8 cellular contexts compared by ENCODE assay signal in the genomic region with DNA sequence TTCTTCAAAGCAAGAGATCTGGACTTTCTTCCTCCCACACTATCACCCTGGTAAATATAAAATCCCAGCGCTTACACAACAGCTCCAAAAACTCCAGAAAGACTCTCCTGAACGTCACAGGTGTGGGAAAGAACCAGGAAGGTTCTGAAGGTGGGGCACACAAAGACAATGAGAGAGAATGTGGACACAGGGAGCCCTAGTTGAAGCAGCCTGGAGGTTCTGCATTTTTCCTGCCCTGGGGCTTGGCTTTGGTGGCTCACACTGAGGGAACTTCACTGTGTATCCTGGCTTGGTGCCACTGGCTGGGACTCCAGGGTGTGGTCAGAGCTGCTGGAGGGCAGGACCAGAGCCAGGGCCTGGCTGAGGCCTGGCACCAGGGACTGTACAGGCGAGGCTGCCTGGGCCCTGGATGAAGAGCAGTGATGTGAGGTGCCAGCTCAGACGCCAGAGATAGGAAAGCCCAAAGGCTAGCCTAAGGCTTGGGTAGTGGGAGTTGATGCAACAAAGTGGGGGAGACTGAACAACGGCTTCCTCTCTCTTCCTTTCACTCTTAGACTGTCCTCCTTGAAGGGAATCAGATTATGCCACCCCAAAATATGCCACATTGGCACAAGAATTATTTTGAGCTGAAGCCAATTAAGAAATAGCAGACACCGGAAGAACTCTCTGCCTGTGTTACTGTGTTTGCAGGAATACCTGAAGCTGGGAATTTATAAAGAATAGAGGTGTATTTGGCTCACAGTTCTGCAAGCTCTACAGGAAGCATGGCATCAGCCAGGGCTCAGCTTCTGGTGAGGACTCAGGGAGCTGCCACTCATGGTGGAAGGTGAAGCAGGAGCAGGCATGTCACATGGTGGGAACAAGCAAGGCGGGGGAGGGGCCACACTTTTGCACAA. TPM values are rescaled to one million over a fixed set of nuclear protein-coding genes. Genes with fewer than 3 reads are reported as not detected.
DNase-seq lines count a peak whose midpoint lies in the region; ATAC-seq and TF ChIP-seq lines count a peak whose summit lies in the region.

No MANE protein-coding gene starts in this region.

- H3K4me1 ChIP-seq in H9 (ENCODE audit: insufficient read depth, low read length) = no peaks in the 10 kb centered on the region
- peaks cover 11% of the 10 kb centered on the region for H3K4me1 ChIP-seq in osteoblast (ENCODE audit: insufficient read depth, low read length)
- H3K4me1 ChIP-seq in MM.1S (ENCODE audit: low read length) = peaks cover 37% of the 10 kb centered on the region

- H2BK12ac ChIP-seq in H9 (ENCODE audit: insufficient read length, low read depth, low read length) = no peak overlapping the region

- H3K79me1 ChIP-seq in H9 (ENCODE audit: insufficient read depth, low read depth, low read length, poor library complexity, severe bottlenecking) = no peaks in the 10 kb centered on the region

- H2AK5ac ChIP-seq in H9 (ENCODE audit: insufficient read length, low read length) = no peak overlapping the region

- H4K5ac ChIP-seq in H9 (ENCODE audit: insufficient read length, low read depth, low read length) = no peak overlapping the region

- no peak overlapping the region for H2BK20ac ChIP-seq in H9 (ENCODE audit: low read depth, low read length, poor library complexity, severe bottlenecking)

- H3K23ac ChIP-seq in H9 (ENCODE audit: insufficient read length, low read depth, low read length) = no peak overlapping the region

- peaks cover 2% of the 10 kb centered on the region; the same call in 1 of the 2 replicates for H3K27me3 Mint-ChIP-seq in H9 (ENCODE audit: low read depth)
- no peaks in the 10 kb centered on the region for H3K27me3 Mint-ChIP-seq in T-helper 17 cell

- H4K20me1 ChIP-seq in H9 (ENCODE audit: control insufficient read depth, insufficient read depth, insufficient read length) (no peaks in the 10 kb centered on the region), osteoblast (ENCODE audit: insufficient read depth, low read length) (no peaks in the 10 kb centered on the region), MM.1S (ENCODE audit: insufficient read depth, low read length) (no peaks in the 10 kb centered on the region)

- H3K4me2 ChIP-seq in H9 (ENCODE audit: insufficient read depth, insufficient read length, low read length) (no peak overlapping the region), osteoblast (ENCODE audit: insufficient read depth, low read length) (peak overlapping the region; percentile 27), MM.1S (ENCODE audit: low read depth, low read length) (no peak overlapping the region)

- no peak overlapping the region for H3K9ac ChIP-seq in H9 (ENCODE audit: extremely low read depth, insufficient read length, low read length)
- no peak overlapping the region for H3K9ac ChIP-seq in MM.1S (ENCODE audit: low read length)

- no peak overlapping the region for H3K14ac ChIP-seq in H9 (ENCODE audit: insufficient read depth, low read length)

- H3K4me3 Mint-ChIP-seq in H9 (no peak overlapping the region), T-helper 17 cell (no peak overlapping the region)

- no peaks in the 10 kb centered on the region for H3K36me3 ChIP-seq in osteoblast (ENCODE audit: insufficient read depth, low read length)
- H3K36me3 ChIP-seq in MM.1S (replicated peaks; ENCODE audit: insufficient read depth, low read length) = no peaks in the 10 kb centered on the region

- no peaks in the 10 kb centered on the region for H3K23me2 ChIP-seq in H9 (ENCODE audit: insufficient read length, low read depth, low read length, poor library complexity, severe bottlenecking)

- TF ChIP-seq CTCF in H9 (conservative IDR thresholded peaks at IDR 0.05) (no peak), osteoblast (IDR thresholded peaks at IDR 0.05; ENCODE audit: extremely low read depth, low read depth, low read length) (no peak), MM.1S (IDR thresholded peaks at IDR 0.05; ENCODE audit: low read length) (no peak)

- H2AFZ ChIP-seq in H9 (ENCODE audit: low read length) (no peak overlapping the region), osteoblast (ENCODE audit: low read length) (peak overlapping the region; percentile 61), MM.1S (ENCODE audit: low read length) (no peak overlapping the region)

- H2BK120ac ChIP-seq in H9 (ENCODE audit: low read depth, low read length, poor library complexity, severe bottlenecking) = no peak overlapping the region

- WGBS in H9 (ENCODE audit: extremely low coverage, insufficient read length, low lambda C conversion rate) = no CpG with 5 or more reads among the region's 7 CpGs

- H3K27me3 ChIP-seq in H9 (ENCODE audit: insufficient read depth, low read length) (no peaks in the 10 kb centered on the region), osteoblast (ENCODE audit: insufficient read depth, low read length) (no peaks in the 10 kb centered on the region), MM.1S (replicated peaks; ENCODE audit: insufficient read depth, low read length) (no peaks in the 10 kb centered on the region)

- H2BK15ac ChIP-seq in H9 (ENCODE audit: low read depth, low read length) = no peak overlapping the region

- H3K56ac ChIP-seq in H9 (ENCODE audit: insufficient read length, low read depth, low read length) = no peak overlapping the region

- H3K9me3 ChIP-seq in H9 (ENCODE audit: control insufficient read depth, low read depth, low read length) (no peaks in the 10 kb centered on the region), T-helper 17 cell (ENCODE audit: control insufficient read depth, low read length, poor library complexity, severe bottlenecking) (no peaks in the 10 kb centered on the region), osteoblast (ENCODE audit: low read depth, low read length) (no peaks in the 10 kb centered on the region), MM.1S (replicated peaks; ENCODE audit: insufficient read depth, low read length) (no peaks in the 10 kb centered on the region)

- H3K79me2 ChIP-seq in H9 (ENCODE audit: insufficient read depth, low read length) (no peaks in the 10 kb centered on the region), osteoblast (ENCODE audit: insufficient read depth, low read length) (no peaks in the 10 kb centered on the region), MM.1S (ENCODE audit: low read length) (no peaks in the 10 kb centered on the region)

- H4K91ac ChIP-seq in H9 (ENCODE audit: insufficient read length, low read depth, low read length) = no peak overlapping the region

- H3K27ac ChIP-seq in H9 (ENCODE audit: insufficient read length, low read depth, low read length) (no peak overlapping the region), osteoblast (ENCODE audit: low read depth, low read length) (peak overlapping the region; percentile 21), MM.1S (ENCODE audit: low read length) (no peak overlapping the region)

- peaks cover 11 to 12% of the 10 kb centered on the region in 2 experiments for H3K4me1 Mint-ChIP-seq in H9
- peaks cover 19% of the 10 kb centered on the region for H3K4me1 Mint-ChIP-seq in T-helper 17 cell

- H2BK5ac ChIP-seq in H9 (ENCODE audit: insufficient read length, low read length) = no peak overlapping the region

- no peaks in the 10 kb centered on the region for H3K9me3 Mint-ChIP-seq in H9

- peak; percentile 37 for DNase-seq in 8988T
- DNase-seq in H9 = peak; percentile 40
- no peak for DNase-seq in T-helper 17 cell
- peak; percentile 65 for DNase-seq in fibroblast of the conjunctiva (ENCODE audit: low read depth)
- peak; percentile 89 for DNase-seq in osteoblast (ENCODE audit: insufficient read length, low spot score, missing footprints)
- DNase-seq in MM.1S = no peak

- H4K8ac ChIP-seq in H9 (replicated peaks; ENCODE audit: insufficient read length, low read depth, low read length) = no peak overlapping the region

- H3K36me3 Mint-ChIP-seq in H9 (ENCODE audit: insufficient read depth in 1 of 3, low read depth in 3 of 3) (no peaks in the 10 kb centered on the region), T-helper 17 cell (ENCODE audit: low read depth) (no peaks in the 10 kb centered on the region)

- H3K4me3 ChIP-seq in osteoblast (ENCODE audit: insufficient read depth, low read length) = no peak overlapping the region
- no peak overlapping the region for H3K4me3 ChIP-seq in MM.1S (ENCODE audit: low read length)

- no peak overlapping the region for H3K4ac ChIP-seq in H9 (ENCODE audit: low read depth, low read length)

- ATAC-seq in T-helper 17 cell (no peak), HG03045 (IDR thresholded peaks at IDR 0.05; ENCODE audit: unreplicated experiment) (no peak), GM18907 (IDR thresholded peaks at IDR 0.05; ENCODE audit: unreplicated experiment) (no peak)

- peaks cover 19% of the 10 kb centered on the region for H3F3A ChIP-seq in MM.1S (ENCODE audit: insufficient read depth, low read length)

- H3K9me2 ChIP-seq in MM.1S (replicated peaks; ENCODE audit: insufficient read depth, low read length) = no peaks in the 10 kb centered on the region

- H3K18ac ChIP-seq in H9 (ENCODE audit: insufficient read length, low read depth, low read length) = no peak overlapping the region

- no peak overlapping the region for H3T11ph ChIP-seq in H9 (ENCODE audit: low read length)

- H3K27ac Mint-ChIP-seq in H9 (peak overlapping the region in 1 of 3 experiments; percentile 88; a peak in 1 of 7 replicates), T-helper 17 cell (peak overlapping the region; percentile 34)

RNA-seq across cellular contexts. Expression of a gene that starts 39.5 kb away (rescaled TPM):
- total RNA-seq in H9 (2021) = 62.3 and 64.3 TPM in 2 replicates
- total RNA-seq in T-helper 17 cell = 10 to 100 TPM; 49.9 to 50.5 TPM
- total RNA-seq in osteoblast = 108 and 141 TPM in 2 replicates

RNA-seq across cellular contexts. Expression of a gene that starts 46.4 kb away (rescaled TPM):
- total RNA-seq in H9 (2021) = 274 and 284 TPM in 2 replicates
- total RNA-seq in T-helper 17 cell = 10 to 100 TPM; 29.3 to 35.4 TPM
- total RNA-seq in osteoblast = 62.2 and 66.2 TPM in 2 replicates

RNA-seq across cellular contexts. Expression of a gene that starts 53.4 kb away (rescaled TPM):
- 60.3 and 63.2 TPM in 2 replicates for total RNA-seq in H9 (2021)
- total RNA-seq in T-helper 17 cell = 10 to 100 TPM; 75.3 to 86.9 TPM
- total RNA-seq in osteoblast = 25.3 and 26.2 TPM in 2 replicates

Comparison
In these comparisons a context has a peak if more than half of its experiments do, and no peak if none do; other contexts are left out.
1. DNase-seq: peak in 8988T (single experiment), H9 (single experiment), fibroblast of the conjunctiva (single experiment) and osteoblast (single experiment); none in T-helper 17 cell (0 of 3) and MM.1S (single experiment).